32 cellular contexts compared by ENCODE assay signal in the genomic region with DNA sequence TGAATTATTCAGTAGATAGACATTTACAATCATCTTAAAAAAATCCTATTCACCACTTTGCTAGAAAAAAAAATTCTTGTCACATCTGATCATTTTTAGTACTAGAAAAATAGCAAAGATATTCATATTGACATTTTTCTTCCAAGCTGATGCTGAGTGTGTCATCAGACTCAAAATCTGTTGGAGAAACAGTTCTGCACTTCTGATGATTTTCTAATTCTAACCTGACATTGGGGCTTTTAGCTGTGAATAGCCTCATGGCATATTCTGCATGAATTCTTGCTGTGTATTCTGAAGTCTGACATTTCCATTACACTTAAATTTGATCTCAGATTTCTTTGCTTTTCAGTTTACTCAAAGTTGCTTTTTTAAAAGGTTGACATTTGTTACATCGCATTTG.
"Had no signal": no experiment of that assay in that cellular context is flagged by ENCODE, and none has a peak within 500 bp of the region (broad histone marks: within the 10 kb centered on the region; RNA-seq: fewer than 3 reads in every experiment).

No MANE protein-coding gene starts in this region.

- H3K27ac ChIP-seq: neural progenitor cell, ovary, parathyroid adenoma, psoas muscle, right lobe of liver, sigmoid colon, spleen, suprapubic skin, testis, tibial artery, transverse colon, upper lobe of right lung had no signal

- H3K4me3 ChIP-seq: neural progenitor cell, ovary, psoas muscle, right lobe of liver, sigmoid colon, spleen, suprapubic skin, testis, tibial artery, transverse colon, upper lobe of right lung, uterus had no signal

- H2AFZ ChIP-seq: neural progenitor cell, parathyroid adenoma had no signal

- H3K4me3 Mint-ChIP-seq: naive thymus-derived CD8-positive, alpha-beta T cell; natural killer cell treated with Interleukin-12 subunit alpha and Interleukin-12 subunit beta and Interleukin-15 and Interleukin-18, amount 100 ng/mL, for 72 hours; nephron progenitor cell; neural progenitor cell; stimulated activated memory B cell treated with anti-CD40 and anti-IgM and Interleukin-4, amounts not matched to agents 10 μg/mL and 1 μg/mL and 100 μg/mL, for 72 hours; stimulated activated naive CD8-positive, alpha-beta T cell treated with anti-CD3 and anti-CD28 coated beads, Interleukin-15, amount 100 ng/mL, for 72 hours; type B pancreatic cell had no signal

- H3K9ac ChIP-seq: neural progenitor cell, parathyroid adenoma had no signal

- H3K27ac Mint-ChIP-seq: naive thymus-derived CD8-positive, alpha-beta T cell; natural killer cell treated with Interleukin-12 subunit alpha and Interleukin-12 subunit beta and Interleukin-15 and Interleukin-18, amount 100 ng/mL, for 72 hours; nephron progenitor cell; neural progenitor cell; progenitor cell of endocrine pancreas; stimulated activated memory B cell treated with anti-CD40 and anti-IgM and Interleukin-4, amounts not matched to agents 10 μg/mL and 1 μg/mL and 100 μg/mL, for 72 hours; stimulated activated naive CD8-positive, alpha-beta T cell treated with anti-CD3 and anti-CD28 coated beads, Interleukin-15, amount 100 ng/mL, for 72 hours; type B pancreatic cell had no signal

- FAIRE-seq: small intestine had no signal

- H3K4me1 Mint-ChIP-seq: naive thymus-derived CD8-positive, alpha-beta T cell; nephron progenitor cell; neural progenitor cell; stimulated activated memory B cell treated with anti-CD40 and anti-IgM and Interleukin-4, amounts not matched to agents 10 μg/mL and 1 μg/mL and 100 μg/mL, for 72 hours; stimulated activated naive CD8-positive, alpha-beta T cell treated with anti-CD3 and anti-CD28 coated beads, Interleukin-15, amount 100 ng/mL, for 72 hours had no signal

- H3K36me3 ChIP-seq: neural progenitor cell, ovary, right lobe of liver, sigmoid colon, spleen, suprapubic skin, tibial artery, transverse colon, upper lobe of right lung, uterus had no signal

- ATAC-seq: naive thymus-derived CD8-positive, alpha-beta T cell; natural killer cell treated with Interleukin-12 subunit alpha and Interleukin-12 subunit beta and Interleukin-15 and Interleukin-18, amount 100 ng/mL, for 72 hours; psoas muscle; right cardiac atrium; right lobe of liver; stimulated activated memory B cell treated with anti-CD40 and anti-IgM and Interleukin-4, amounts not matched to agents 10 μg/mL and 1 μg/mL and 100 μg/mL, for 72 hours; stimulated activated naive CD8-positive, alpha-beta T cell treated with anti-CD3 and anti-CD28 coated beads, Interleukin-15, amount 100 ng/mL, for 72 hours; stimulated activated naive CD8-positive, alpha-beta T cell treated with anti-CD3 and anti-CD28 coated beads, Interleukin-15, Interleukin-2, amounts not matched to agents 100 U/mL and 50 U/mL, for 24 hours; upper lobe of right lung had no signal

- DNase-seq: naive thymus-derived CD8-positive, alpha-beta T cell; nephron progenitor cell; occipital lobe; ovary; posterior cingulate gyrus; psoas muscle; right cardiac atrium; right lobe of liver; sigmoid colon; small intestine; spleen; stimulated activated CD4-positive, alpha-beta T cell treated with anti-CD3 and anti-CD28 coated beads, Interleukin-12 subunit alpha, Interleukin-12 subunit beta, amount 100 ng/mL, for 4 hours; stimulated activated CD4-positive, alpha-beta T cell treated with anti-CD3 and anti-CD28 coated beads, Interleukin-1b, Interleukin-23, amount 100 ng/mL, for 48 hours; stimulated activated CD4-positive, alpha-beta T cell treated with anti-CD3 and anti-CD28 coated beads, Interleukin-4, amount 100 ng/mL, for 1 hour; stimulated activated CD4-positive, alpha-beta T cell treated with anti-CD3 and anti-CD28 coated beads, Interleukin-4, amount 100 ng/mL, for 4 hours; stimulated activated CD8-positive, alpha-beta memory T cell treated with anti-CD3 and anti-CD28 coated beads, Interleukin-4, amount 100 ng/mL, for 48 hours; stimulated activated naive CD4-positive, alpha-beta T cell; stimulated activated naive CD8-positive, alpha-beta T cell treated with anti-CD3 and anti-CD28 coated beads, Interleukin-15, amount 100 ng/mL, for 72 hours; stimulated activated naive CD8-positive, alpha-beta T cell treated with anti-CD3 and anti-CD28 coated beads, Interleukin-15, Interleukin-2, amounts not matched to agents 100 U/mL and 50 U/mL, for 24 hours; substantia nigra; testis; tibial artery; transverse colon; upper lobe of right lung; uterus had no signal

- H3K4me1 ChIP-seq: neural progenitor cell, parathyroid adenoma, psoas muscle, right lobe of liver, sigmoid colon, spleen, suprapubic skin, testis, tibial artery, transverse colon, upper lobe of right lung, uterus had no signal

- H3K36me3 Mint-ChIP-seq: naive thymus-derived CD8-positive, alpha-beta T cell; natural killer cell treated with Interleukin-12 subunit alpha and Interleukin-12 subunit beta and Interleukin-15 and Interleukin-18, amount 100 ng/mL, for 72 hours; neural progenitor cell; stimulated activated memory B cell treated with anti-CD40 and anti-IgM and Interleukin-4, amounts not matched to agents 10 μg/mL and 1 μg/mL and 100 μg/mL, for 72 hours had no signal

- H3K27me3 ChIP-seq: neural progenitor cell, ovary, right lobe of liver, sigmoid colon, spleen, suprapubic skin, testis, tibial artery, transverse colon, upper lobe of right lung, uterus had no signal

- H3K27me3 Mint-ChIP-seq: naive thymus-derived CD8-positive, alpha-beta T cell; natural killer cell treated with Interleukin-12 subunit alpha and Interleukin-12 subunit beta and Interleukin-15 and Interleukin-18, amount 100 ng/mL, for 72 hours; progenitor cell of endocrine pancreas; stimulated activated memory B cell treated with anti-CD40 and anti-IgM and Interleukin-4, amounts not matched to agents 10 μg/mL and 1 μg/mL and 100 μg/mL, for 72 hours; stimulated activated naive CD8-positive, alpha-beta T cell treated with anti-CD3 and anti-CD28 coated beads, Interleukin-15, amount 100 ng/mL, for 72 hours; type B pancreatic cell had no signal

- H3K4me2 ChIP-seq: neural progenitor cell had no signal

- H3K79me2 ChIP-seq: parathyroid adenoma had no signal

- H3K9me3 ChIP-seq: ovary, psoas muscle, right lobe of liver, sigmoid colon, suprapubic skin, testis, tibial artery, transverse colon, upper lobe of right lung, uterus had no signal
